14 cellular contexts compared by ENCODE assay signal in genomic region chr2:138267902-138268254, GRCh38.
DNase-seq lines count a peak whose midpoint lies in the region; ATAC-seq, FAIRE-seq and TF ChIP-seq lines count a peak whose summit lies in the region.
"Had no signal": no experiment of that assay in that cellular context is flagged by ENCODE, and none has a peak within 500 bp of the region (broad histone marks: within the 10 kb centered on the region; RNA-seq: fewer than 3 reads in every experiment).

No MANE protein-coding gene starts in this region.

- H3K36me3 ChIP-seq in adipocyte (ENCODE audit: control insufficient read depth, insufficient read depth, low read length, severe bottlenecking) (no peaks in the 10 kb centered on the region), thyroid gland (no peaks in the 10 kb centered on the region)
- H3K36me3 ChIP-seq: pancreas had no signal

- H3K4me3 Mint-ChIP-seq in endothelial cell (ENCODE audit: unreplicated experiment): no peak overlapping the region
- H3K4me3 Mint-ChIP-seq in activated CD8-positive, alpha-beta T cell treated with anti-CD3 and anti-CD28 coated beads, Interleukin-2, amount 10 ng/mL, durations not matched to agents 7 days and 5 days: no peak overlapping the region
- H3K4me3 Mint-ChIP-seq: activated CD4-positive, alpha-beta memory T cell treated with anti-CD3 and anti-CD28 coated beads, Interleukin-2, amount 10 ng/mL, durations not matched to agents 7 days and 5 days; B cell had no signal

- POLR2A ChIA-PET in activated CD8-positive, alpha-beta T cell treated with anti-CD3 and anti-CD28 coated beads, Interleukin-2, amount 10 ng/mL, durations not matched to agents 7 days and 5 days (lab: Charles Lee): no interaction called here

- no peak for TF ChIP-seq POLR2A in thyroid gland (IDR thresholded peaks at IDR 0.05)

- TF ChIP-seq CTCF in D721Med (IDR thresholded peaks at IDR 0.05; ENCODE audit: insufficient read depth, missing control alignments) (no peak), thyroid gland (IDR thresholded peaks at IDR 0.05) (no peak), endothelial cell (IDR thresholded peaks at IDR 0.05; ENCODE audit: unreplicated experiment) (no peak)

- H3K4me1 ChIP-seq in adipocyte (ENCODE audit: control insufficient read depth, insufficient read depth, low read length) (peaks cover 52% of the 10 kb centered on the region), thyroid gland (no peaks in the 10 kb centered on the region)

- no peak for DNase-seq in D721Med (ENCODE audit: insufficient read length, low spot score)
- no peak for DNase-seq in adipocyte (ENCODE audit: low read depth)
- no peak for DNase-seq in thyroid gland
- no peak for DNase-seq in cerebellar nuclear complex (lab: John Stamatoyannopoulos, UW)
- no peak for DNase-seq in endothelial cell (ENCODE audit: low spot score)
- no peak for DNase-seq in activated CD8-positive, alpha-beta T cell treated with anti-CD3 and anti-CD28 coated beads, Interleukin-2, amount 10 ng/mL, durations not matched to agents 7 days and 5 days
- DNase-seq: activated CD4-positive, alpha-beta memory T cell treated with anti-CD3 and anti-CD28 coated beads, Interleukin-2, amount 10 ng/mL, durations not matched to agents 7 days and 5 days; anterior cingulate cortex; islet precursor cell; pancreas had no signal

- no peak overlapping the region for H3K27ac Mint-ChIP-seq in endothelial cell (ENCODE audit: unreplicated experiment)
- no peak overlapping the region for H3K27ac Mint-ChIP-seq in activated CD8-positive, alpha-beta T cell treated with anti-CD3 and anti-CD28 coated beads, Interleukin-2, amount 10 ng/mL, durations not matched to agents 7 days and 5 days
- H3K27ac Mint-ChIP-seq: activated CD4-positive, alpha-beta memory T cell treated with anti-CD3 and anti-CD28 coated beads, Interleukin-2, amount 10 ng/mL, durations not matched to agents 7 days and 5 days; B cell had no signal

- H3K27me3 ChIP-seq in adipocyte (replicated peaks; ENCODE audit: control insufficient read depth, insufficient read depth, low read length) (no peaks in the 10 kb centered on the region), thyroid gland (no peaks in the 10 kb centered on the region)
- H3K27me3 ChIP-seq: pancreas had no signal

- peaks cover 2% of the 10 kb centered on the region for H3K9me3 ChIP-seq in adipocyte (ENCODE audit: control insufficient read depth, low read length)
- no peaks in the 10 kb centered on the region for H3K9me3 ChIP-seq in thyroid gland
- H3K9me3 ChIP-seq: pancreas had no signal

- no peaks in the 10 kb centered on the region for H3K36me3 Mint-ChIP-seq in endothelial cell (ENCODE audit: low read depth, unreplicated experiment)
- no peaks in the 10 kb centered on the region for H3K36me3 Mint-ChIP-seq in activated CD8-positive, alpha-beta T cell treated with anti-CD3 and anti-CD28 coated beads, Interleukin-2, amount 10 ng/mL, durations not matched to agents 7 days and 5 days (ENCODE audit: low read depth)

- H3K27me3 Mint-ChIP-seq in endothelial cell (ENCODE audit: unreplicated experiment): no peaks in the 10 kb centered on the region
- H3K27me3 Mint-ChIP-seq in activated CD8-positive, alpha-beta T cell treated with anti-CD3 and anti-CD28 coated beads, Interleukin-2, amount 10 ng/mL, durations not matched to agents 7 days and 5 days (ENCODE audit: low read depth): no peaks in the 10 kb centered on the region
- H3K27me3 Mint-ChIP-seq: activated CD4-positive, alpha-beta memory T cell treated with anti-CD3 and anti-CD28 coated beads, Interleukin-2, amount 10 ng/mL, durations not matched to agents 7 days and 5 days; B cell had no signal

- peak overlapping the region; percentile 88 for H3K9ac ChIP-seq in adipocyte (ENCODE audit: low read length)

- H3K4me3 ChIP-seq in adipocyte (ENCODE audit: low read length) (peak overlapping the region; percentile 16), thyroid gland (replicated peaks in 1 of 3) (no peak overlapping the region)
- H3K4me3 ChIP-seq: pancreas had no signal

- CTCF ChIA-PET in activated CD8-positive, alpha-beta T cell treated with anti-CD3 and anti-CD28 coated beads, Interleukin-2, amount 10 ng/mL, durations not matched to agents 7 days and 5 days (lab: Charles Lee): no interaction called here

- peak; percentile 42 for ATAC-seq in GM21381 (IDR thresholded peaks at IDR 0.05; ENCODE audit: unreplicated experiment)
- peak; percentile 39 for ATAC-seq in HG03097 (IDR thresholded peaks at IDR 0.05; ENCODE audit: low FRiP score, unreplicated experiment)
- no peak for ATAC-seq in activated CD8-positive, alpha-beta T cell treated with anti-CD3 and anti-CD28 coated beads, Interleukin-2, amount 10 ng/mL, durations not matched to agents 7 days and 5 days
- ATAC-seq: esophagus mucosa had no signal

- H3K4me1 Mint-ChIP-seq in endothelial cell (ENCODE audit: unreplicated experiment): no peaks in the 10 kb centered on the region
- no peaks in the 10 kb centered on the region for H3K4me1 Mint-ChIP-seq in activated CD8-positive, alpha-beta T cell treated with anti-CD3 and anti-CD28 coated beads, Interleukin-2, amount 10 ng/mL, durations not matched to agents 7 days and 5 days (ENCODE audit: low read depth)
- H3K4me1 Mint-ChIP-seq: activated CD4-positive, alpha-beta memory T cell treated with anti-CD3 and anti-CD28 coated beads, Interleukin-2, amount 10 ng/mL, durations not matched to agents 7 days and 5 days; B cell had no signal

- intact Hi-C loops in thyroid gland (cut with DNase I): no loop called here

- no peaks in the 10 kb centered on the region for H3K9me3 Mint-ChIP-seq in endothelial cell (ENCODE audit: unreplicated experiment)
- peaks cover 2% of the 10 kb centered on the region for H3K9me3 Mint-ChIP-seq in activated CD8-positive, alpha-beta T cell treated with anti-CD3 and anti-CD28 coated beads, Interleukin-2, amount 10 ng/mL, durations not matched to agents 7 days and 5 days (ENCODE audit: insufficient read depth)

- peak; percentile 53 for FAIRE-seq in D721Med (lab: Jason Lieb, UNC)
- FAIRE-seq: pancreas had no signal

- H3K27ac ChIP-seq in thyroid gland: no peak overlapping the region
- H3K27ac ChIP-seq: pancreas had no signal
